ENCODE assay signal across 25 cellular contexts in genomic region chr16:49168146-49168545, GRCh38.
"Had no signal": no experiment of that assay in that cellular context is flagged by ENCODE, and none has a peak within 500 bp of the region (broad histone marks: within the 10 kb centered on the region; RNA-seq: fewer than 3 reads in every experiment).

No MANE protein-coding gene starts in this region.

- DNase-seq: dermis blood vessel endothelial cell; dorsolateral prefrontal cortex; effector CD4-positive, alpha-beta T cell; effector memory CD4-positive, alpha-beta T cell; foreskin keratinocyte; gastrocnemius medialis; glutamatergic neuron; head of caudate nucleus; heart right ventricle; hypothalamus; immature natural killer cell; islet precursor cell; kidney; kidney glomerular epithelial cell; left lung; left ventricle myocardium superior; lower lobe of right lung; mesenchymal stem cell; mucosa of descending colon; naive B cell; naive thymus-derived CD8-positive, alpha-beta T cell had no signal

- H3K36me3 ChIP-seq: esophagus muscularis mucosa, gastrocnemius medialis, heart right ventricle, left lung, lower lobe of right lung had no signal

- H3K9me3 ChIP-seq: esophagus muscularis mucosa, gastrocnemius medialis, heart right ventricle, left lung, lower lobe of right lung, mucosa of descending colon had no signal

- H3K27ac ChIP-seq: coronary artery, dorsolateral prefrontal cortex, esophagus muscularis mucosa, foreskin keratinocyte, gastrocnemius medialis, heart right ventricle, left lung, lower lobe of right lung had no signal

- H3K4me1 ChIP-seq: esophagus muscularis mucosa, foreskin keratinocyte, gastrocnemius medialis, heart right ventricle, left lung, lower lobe of right lung had no signal

- FAIRE-seq: colon, endothelial cell of umbilical vein, kidney had no signal

- H3K27me3 ChIP-seq: foreskin keratinocyte, gastrocnemius medialis had no signal

- ATAC-seq: foreskin keratinocyte; gastrocnemius medialis; heart right ventricle; left lung; left ventricle myocardium superior; lower lobe of right lung; mucosa of descending colon; naive thymus-derived CD8-positive, alpha-beta T cell had no signal

- H3K4me3 ChIP-seq: coronary artery, dorsolateral prefrontal cortex, esophagus muscularis mucosa, gastrocnemius medialis, heart right ventricle, left lung, lower lobe of right lung, mucosa of descending colon had no signal
